In the genomic region with DNA sequence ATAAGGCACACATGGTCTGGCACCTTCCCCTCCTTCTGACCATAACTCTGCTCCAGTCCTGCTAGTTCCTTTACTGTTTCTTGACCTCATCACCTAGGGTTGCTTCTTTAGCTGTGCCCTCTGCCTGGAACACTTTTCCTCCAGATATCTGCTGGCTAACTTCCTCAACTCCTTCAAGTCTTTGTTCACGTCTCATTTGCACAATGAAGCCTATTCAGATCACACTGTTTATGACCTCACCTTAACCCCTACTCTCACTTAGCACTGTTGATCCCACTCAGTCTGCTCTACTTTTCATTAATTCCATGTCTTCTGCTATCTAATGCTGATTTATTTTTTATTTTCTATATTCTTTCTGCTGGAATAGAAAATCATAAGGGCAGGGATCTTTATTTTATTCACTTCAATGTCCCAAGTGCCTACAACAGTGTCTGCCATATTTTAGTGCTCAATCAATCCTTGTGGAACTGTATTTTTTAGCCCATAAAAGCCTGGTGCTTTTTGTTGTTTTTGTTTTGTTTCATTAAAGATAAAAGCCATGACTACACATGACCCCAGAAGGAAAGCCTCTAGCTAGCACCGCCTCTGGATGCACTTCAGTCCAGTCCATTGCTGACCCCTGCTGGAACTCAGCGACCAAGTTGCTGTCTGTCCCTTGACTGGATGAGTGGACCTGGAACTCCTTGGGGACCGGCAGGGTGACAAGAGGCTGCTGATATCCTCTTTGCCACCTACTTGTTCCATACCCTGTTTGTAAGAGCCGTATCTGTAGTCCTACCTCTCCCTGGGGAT, we compare ENCODE assay signal across 9 cellular contexts. TPM values are rescaled to one million over a fixed set of nuclear protein-coding genes. Genes with fewer than 3 reads are reported as not detected.
DNase-seq lines count a peak whose midpoint lies in the region; ATAC-seq, FAIRE-seq and TF ChIP-seq lines count a peak whose summit lies in the region.
"Had no signal": no experiment of that assay in that cellular context is flagged by ENCODE, and none has a peak within 500 bp of the region (broad histone marks: within the 10 kb centered on the region; RNA-seq: fewer than 3 reads in every experiment).

No MANE protein-coding gene starts in this region.

- TF ChIP-seq EP300 in K562 (IDR thresholded peaks at IDR 0.05; ENCODE audit: low read length): 0 out of 2 replicates have a peak, but pooled peaks have one; percentile 35

- in situ Hi-C loops in K562 (cut with MboI): loop anchor here (10.0 kb wide), 1 partner anchor 657 kb away; no protein-coding TSS in a partner anchor

- DNase-seq in AG04450 (ENCODE audit: low read depth, low spot score) (peak; percentile 7), GM10266 (ENCODE audit: extremely low spot score) (no peak), NCI-H748 treated with DMSO at 0.1 percent for 48 hours (lab: John Stamatoyannopoulos, UW) (peak; percentile 35), K562 (ENCODE audit: extremely low read depth in 1 of 4, low spot score in 3 of 4) (peak; percentile 44 to 86 (median 70)), inferior parietal cortex (ENCODE audit: extremely low spot score) (peak; percentile 75)
- peak; percentile 38 for DNase-seq in stimulated activated CD8-positive, alpha-beta memory T cell treated with anti-CD3 and anti-CD28 coated beads, Interleukin-4, amount 100 ng/mL, for 48 hours

- POLR2A ChIA-PET in AG04450 (lab: Yijun Ruan, JAX): no interaction called here
- POLR2A ChIA-PET in K562 (lab: Yijun Ruan, JAX): interaction anchor here (0.5 to 1.1 kb wide), 4 partner anchors 351 to 649 kb away, joined by 3 to 4 read pairs (median 3); partner anchors contain the start of gene TMEM209

- H3K27me3 ChIP-seq in AG04450 (ENCODE audit: control insufficient read depth, insufficient read depth, low read length) (peaks cover 8% of the 10 kb centered on the region), K562 (ENCODE audit: control insufficient read depth in 2 of 2, insufficient read depth in 2 of 2, low read length in 2 of 2) (peaks cover 13 to 30% of the 10 kb centered on the region in 2 experiments)

- H2AFZ ChIP-seq in K562 (ENCODE audit: low read depth, low read length): no peak overlapping the region

- no peaks in the 10 kb centered on the region for H3K9me1 ChIP-seq in K562 (ENCODE audit: control insufficient read depth, insufficient read depth, low read length)

- BruUV-seq in K562 (replicated peaks; lab: Mats Ljungman, UMichigan): no TSS peak

- CTCF ChIA-PET in AG04450 (lab: Charles Lee): interaction anchor here (0.5 to 4.9 kb wide), 8 partner anchors 237 to 684 kb away, joined by 3 to 44 read pairs (median 4); partner anchors contain the start of gene TMEM209
- CTCF ChIA-PET in K562 (lab: Yijun Ruan, JAX; ENCODE audit: low intra/inter-chr PET ratio): interaction anchor here (0.5 to 2.1 kb wide), 6 partner anchors 9 to 1448 kb away, joined by 3 to 25 read pairs (median 4); no protein-coding TSS in a partner anchor

- intact Hi-C loops in K562 (cut with micrococcal nuclease): loop anchor here (1.0 to 10.0 kb wide), 5 partner anchors 237 to 659 kb away; no protein-coding TSS in a partner anchor

- no peaks in the 10 kb centered on the region for H3K36me3 ChIP-seq in K562 (ENCODE audit: control insufficient read depth, insufficient read depth, low read length)

- H3K79me2 ChIP-seq in K562 (ENCODE audit: control insufficient read depth, insufficient read depth, low read length): no peaks in the 10 kb centered on the region

- TF ChIP-seq CTCF in AG04450 (IDR thresholded peaks at IDR 0.05; ENCODE audit: low read depth, low read length): peak; percentile 71
- peak; percentile 53 for TF ChIP-seq CTCF in GM10266 (IDR thresholded peaks at IDR 0.05; ENCODE audit: control insufficient read depth, insufficient read depth, low read depth, missing control alignments)
- TF ChIP-seq CTCF in K562 (IDR thresholded peaks at IDR 0.05 in 2 of 3, conservative IDR thresholded peaks at IDR 0.05 in 1 of 3; ENCODE audit: insufficient read depth in 2 of 3, low read depth in 1 of 3, low read length in 3 of 3): peak; percentile 92 to 97 (median 95)

- H3K9me3 ChIP-seq in AG04450 (ENCODE audit: control insufficient read depth, insufficient read depth, low read length): no peaks in the 10 kb centered on the region
- no peaks in the 10 kb centered on the region for H3K9me3 ChIP-seq in K562 (replicated peaks; ENCODE audit: control insufficient read depth, insufficient read depth, low read depth, low read length)

- ATAC-seq in K562 (peak; percentile 100), HG02610 (IDR thresholded peaks at IDR 0.05; ENCODE audit: unreplicated experiment) (no peak), GM18498 (IDR thresholded peaks at IDR 0.05; ENCODE audit: unreplicated experiment) (no peak)

- no peaks in the 10 kb centered on the region for H3K4me1 ChIP-seq in K562 (replicated peaks in 1 of 2; ENCODE audit: control insufficient read depth in 2 of 2, insufficient read depth in 2 of 2, low read length in 2 of 2)

- H3K27ac ChIP-seq in AG04450 (ENCODE audit: low read depth, low read length): no peak overlapping the region
- no peak overlapping the region for H3K27ac ChIP-seq in K562 (ENCODE audit: extremely low read depth, low read depth, low read length)
- H3K27ac ChIP-seq: epithelial cell of prostate had no signal

- 0 out of 2 replicates have a peak, but pooled peaks cover 6% of the 10 kb centered on the region for H4K20me1 ChIP-seq in K562 (replicated peaks; ENCODE audit: control insufficient read depth, insufficient read depth, low read length)

- no peak overlapping the region for H3K4me3 ChIP-seq in AG04450 (ENCODE audit: low read depth, low read length)
- H3K4me3 ChIP-seq in K562: no peak overlapping the region

- 1% methylated on average over 5 of the region's 5 CpGs for whole genome bisulfite sequencing in K562 (ENCODE audit: insufficient coverage, low coverage, missing lambda C conversion rate)

- FAIRE-seq in K562 (lab: Jason Lieb, UNC): peak; percentile 91

- no peak overlapping the region for H3K9ac ChIP-seq in K562 (ENCODE audit: insufficient read depth in 1 of 2, low read depth in 2 of 2, low read length in 2 of 2)

- TF ChIP-seq RAD21 in K562 (CRISPR knock-in tag; conservative IDR thresholded peaks at IDR 0.05 in 1 of 2, IDR thresholded peaks at IDR 0.05 in 1 of 2): peak; percentile 96 to 98

- H3K4me2 ChIP-seq in K562 (ENCODE audit: insufficient read depth, low read length): no peak overlapping the region

- TF ChIP-seq POLR2A in K562 (conservative IDR thresholded peaks at IDR 0.05): no peak

RNA-seq across cellular contexts. Expression of gene KLF14, which starts 12.3 kb away (rescaled TPM):
- polyA plus RNA-seq in AG04450 (2011; rRNA removed) (not detected in 2 replicates), K562 (2011; rRNA removed) (0.03 TPM in 1 of 2 replicates, not detected in the other), K562 (2014; fragmentation: Illumina TruSeq; extraction: Trizol) (not detected in 2 replicates), K562 (2014; fragmentation: Nextera tagmentation; extraction: Ambion mirVana) (not detected), K562 (2014; rRNA removed) (not detected in 2 replicates)
- polyA minus RNA-seq in AG04450 (2011; rRNA and poly(A)+ RNA removed): 0.05 TPM in 1 of 2 replicates, not detected in the other
- 0.35 and 0.37 TPM in 2 replicates for total RNA-seq in K562 (2011; cell fraction: chromatin; rRNA removed; ENCODE audit: low replicate concordance)
- 0.26 and 0.50 TPM in 2 replicates for total RNA-seq in K562 (2011; cell fraction: nucleolus; rRNA removed)
- total RNA-seq in K562 (2011; cell fraction: nucleoplasm; rRNA removed): 0.22 TPM in 1 of 2 replicates, not detected in the other
- total RNA-seq in K562 (2014; rRNA removed) (not detected in 2 replicates), K562 (2014; rRNA removed; fragmentation: Illumina TruSeq; extraction: Trizol) (0.06 TPM in 1 of 2 replicates, not detected in the other), K562 (2015; rRNA removed; fragmentation: Illumina TruSeq; extraction: Trizol) (not detected in 2 replicates), K562 (2021) (not detected in 2 replicates)
- 0.01 TPM in 2 replicates for polyA plus RNA-seq in K562 (2011; cell fraction: cytosol; rRNA removed)
- 0.03 and 0.09 TPM in 2 replicates for polyA plus RNA-seq in K562 (2011; cell fraction: nucleus; rRNA removed)
- polyA plus RNA-seq in K562 (2012): 0.03 TPM in 1 of 2 replicates, not detected in the other
- 0.07 TPM in 1 of 2 replicates, not detected in the other for polyA minus RNA-seq in K562 (2011; rRNA and poly(A)+ RNA removed)
- polyA minus RNA-seq in K562 (2011; cell fraction: cytosol; rRNA and poly(A)+ RNA removed): not detected in 2 replicates
- 0.22 and 0.40 TPM in 2 replicates for polyA minus RNA-seq in K562 (2011; cell fraction: nucleus; rRNA and poly(A)+ RNA removed)

RNA-seq across cellular contexts. Expression of gene TSGA13, which starts 35.3 kb away (rescaled TPM):
- polyA plus RNA-seq in AG04450 (2011; rRNA removed) (not detected in 2 replicates), K562 (2011; rRNA removed) (not detected in 2 replicates), K562 (2014; fragmentation: Illumina TruSeq; extraction: Trizol) (not detected in 2 replicates), K562 (2014; fragmentation: Nextera tagmentation; extraction: Ambion mirVana) (not detected), K562 (2014; rRNA removed) (not detected in 2 replicates)
- not detected in 2 replicates for polyA minus RNA-seq in AG04450 (2011; rRNA and poly(A)+ RNA removed)
- not detected in 2 replicates for total RNA-seq in K562 (2011; cell fraction: chromatin; rRNA removed; ENCODE audit: low replicate concordance)
- not detected in 2 replicates for total RNA-seq in K562 (2011; cell fraction: nucleolus; rRNA removed)
- total RNA-seq in K562 (2011; cell fraction: nucleoplasm; rRNA removed): not detected in 2 replicates
- total RNA-seq in K562 (2014; rRNA removed) (0.08 TPM in 1 of 2 replicates, not detected in the other), K562 (2014; rRNA removed; fragmentation: Illumina TruSeq; extraction: Trizol) (not detected in 2 replicates), K562 (2015; rRNA removed; fragmentation: Illumina TruSeq; extraction: Trizol) (not detected in 2 replicates), K562 (2021) (not detected in 2 replicates)
- not detected in 2 replicates for polyA plus RNA-seq in K562 (2011; cell fraction: cytosol; rRNA removed)
- polyA plus RNA-seq in K562 (2011; cell fraction: nucleus; rRNA removed): not detected in 2 replicates
- not detected in 2 replicates for polyA plus RNA-seq in K562 (2012)
- not detected in 2 replicates for polyA minus RNA-seq in K562 (2011; rRNA and poly(A)+ RNA removed)
- polyA minus RNA-seq in K562 (2011; cell fraction: cytosol; rRNA and poly(A)+ RNA removed): not detected in 2 replicates
- not detected in 2 replicates for polyA minus RNA-seq in K562 (2011; cell fraction: nucleus; rRNA and poly(A)+ RNA removed)

RNA-seq across cellular contexts. Expression of gene COPG2, which starts 53.1 kb away (rescaled TPM):
- polyA plus RNA-seq in AG04450 (2011; rRNA removed): 36.6 and 40.6 TPM in 2 replicates
- polyA minus RNA-seq in AG04450 (2011; rRNA and poly(A)+ RNA removed): 35.6 and 46.2 TPM in 2 replicates
- 46.4 and 63.0 TPM in 2 replicates for total RNA-seq in K562 (2011; cell fraction: chromatin; rRNA removed; ENCODE audit: low replicate concordance)
- 30.0 and 31.3 TPM in 2 replicates for total RNA-seq in K562 (2011; cell fraction: nucleolus; rRNA removed)
- 43.2 and 43.4 TPM in 2 replicates for total RNA-seq in K562 (2011; cell fraction: nucleoplasm; rRNA removed)
- total RNA-seq in K562 (2014; rRNA removed): 25.5 and 27.3 TPM in 2 replicates
- total RNA-seq in K562 (2014; rRNA removed; fragmentation: Illumina TruSeq; extraction: Trizol): 32.5 and 37.4 TPM in 2 replicates
- total RNA-seq in K562 (2015; rRNA removed; fragmentation: Illumina TruSeq; extraction: Trizol): 28.5 and 28.7 TPM in 2 replicates
- total RNA-seq in K562 (2021): 42.4 and 43.0 TPM in 2 replicates
- 104 and 105 TPM in 2 replicates for polyA plus RNA-seq in K562 (2011; rRNA removed)
- polyA plus RNA-seq in K562 (2011; cell fraction: cytosol; rRNA removed): 40.8 and 85.8 TPM in 2 replicates
- polyA plus RNA-seq in K562 (2011; cell fraction: nucleus; rRNA removed): 23.4 and 45.2 TPM in 2 replicates
- 41.5 and 44.6 TPM in 2 replicates for polyA plus RNA-seq in K562 (2012)
- 52.5 and 54.4 TPM in 2 replicates for polyA plus RNA-seq in K562 (2014; fragmentation: Illumina TruSeq; extraction: Trizol)
- polyA plus RNA-seq in K562 (2014; fragmentation: Nextera tagmentation; extraction: Ambion mirVana): 1 to 10 TPM; 6.6 to 9.0 TPM
- polyA plus RNA-seq in K562 (2014; rRNA removed): 38.4 and 39.9 TPM in 2 replicates
- 161 and 193 TPM in 2 replicates for polyA minus RNA-seq in K562 (2011; rRNA and poly(A)+ RNA removed)
- polyA minus RNA-seq in K562 (2011; cell fraction: cytosol; rRNA and poly(A)+ RNA removed): 47.4 and 51.4 TPM in 2 replicates
- polyA minus RNA-seq in K562 (2011; cell fraction: nucleus; rRNA and poly(A)+ RNA removed): 17.8 and 51.9 TPM in 2 replicates
